7 cellular contexts compared by ENCODE assay signal in the genomic region with DNA sequence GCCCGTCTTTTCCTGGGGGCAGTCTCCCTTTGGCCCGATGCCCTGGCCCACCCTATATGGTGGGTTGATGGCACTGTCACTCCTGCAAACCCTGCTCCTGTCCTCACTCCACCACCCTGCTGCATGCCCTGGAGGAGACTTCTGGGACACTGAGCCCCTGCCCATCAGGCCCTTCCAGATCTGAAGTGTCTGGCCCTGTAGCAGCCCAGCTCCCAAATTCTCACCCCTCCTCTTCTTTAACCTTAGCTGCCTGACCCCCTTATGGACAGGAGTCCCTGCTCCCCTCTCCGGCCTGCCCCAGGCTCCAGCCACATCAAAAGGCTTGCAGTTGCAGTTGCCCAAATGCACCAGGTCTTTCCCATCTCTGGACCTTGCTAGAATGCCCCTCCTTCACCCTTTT. TPM values are rescaled to one million over a fixed set of nuclear protein-coding genes. Genes with fewer than 3 reads are reported as not detected.
"Had no signal": no experiment of that assay in that cellular context is flagged by ENCODE, and none has a peak within 500 bp of the region (broad histone marks: within the 10 kb centered on the region; RNA-seq: fewer than 3 reads in every experiment).

No MANE protein-coding gene starts in this region.

- H3K36me3 Mint-ChIP-seq: IgD-negative memory B cell had no signal

- H3K27ac ChIP-seq: HL-60 had no signal

- H3K9me3 Mint-ChIP-seq: IgD-negative memory B cell had no signal

- DNase-seq: IMR-90 had no signal

- ATAC-seq: HepG2, K562 had no signal

- H3K4me3 ChIP-seq: K562 had no signal

RNA-seq across cellular contexts. Expression of gene SLC32A1, which starts 20.8 kb away (rescaled TPM):
- total RNA-seq: HepG2, HT-29, HT1080, IMR-90, K562 had no signal
- polyA plus RNA-seq: HepG2, IgD-negative memory B cell, IMR-90, K562 had no signal
